Comparison of ENCODE assay signal across 18 cellular contexts in genomic region chr10:17174626-17175025, GRCh38.
"Had no signal": no experiment of that assay in that cellular context is flagged by ENCODE, and none has a peak within 500 bp of the region (broad histone marks: within the 10 kb centered on the region; RNA-seq: fewer than 3 reads in every experiment).

No MANE protein-coding gene starts in this region.

- H3K27ac ChIP-seq: prostate gland, suprapubic skin had no signal

- H3K9me3 ChIP-seq: prostate gland, suprapubic skin had no signal

- DNase-seq: activated CD4-positive, alpha-beta T cell treated with anti-CD3 and anti-CD28 coated beads for 48 hours; activated CD8-positive, alpha-beta T cell treated with anti-CD3 and anti-CD28 coated beads, Interleukin-2, amount 10 ng/mL, durations not matched to agents 7 days and 5 days; activated naive CD4-positive, alpha-beta T cell treated with anti-CD3 and anti-CD28 coated beads, Interleukin-2, amount 50 U/mL, for 16 hours; amniotic stem cell; brain microvascular endothelial cell; cerebellar nuclear complex; endodermal cell; erythroblast; hypothalamus; left colon; natural killer cell; nucleus accumbens; stimulated activated CD4-positive, alpha-beta T cell treated with anti-CD3 and anti-CD28 coated beads, Interleukin-2, amount 100 ng/mL, for 24 hours; stimulated activated naive CD4-positive, alpha-beta T cell treated with Interleukin-2 at 50 U/mL for 16 hours had no signal

- H3K27me3 ChIP-seq: brain microvascular endothelial cell, suprapubic skin had no signal

- H3K27ac Mint-ChIP-seq: endodermal cell, WTC11 had no signal

- ATAC-seq: left colon, sciatic nerve, WTC11 had no signal

- H3K4me3 ChIP-seq: prostate gland had no signal

- H3K4me3 Mint-ChIP-seq: endodermal cell, WTC11 had no signal

- H3K4me1 ChIP-seq: prostate gland had no signal

- H3K36me3 ChIP-seq: brain microvascular endothelial cell, prostate gland, suprapubic skin had no signal

- H3K36me3 Mint-ChIP-seq: natural killer cell, WTC11 had no signal
